9 cellular contexts compared by ENCODE assay signal in genomic region chr3:9316881-9317341, GRCh38. TPM values are rescaled to one million over a fixed set of nuclear protein-coding genes. Genes with fewer than 3 reads are reported as not detected.
DNase-seq lines count a peak whose midpoint lies in the region; ATAC-seq, FAIRE-seq and TF ChIP-seq lines count a peak whose summit lies in the region.
"Had no signal": no experiment of that assay in that cellular context is flagged by ENCODE, and none has a peak within 500 bp of the region (broad histone marks: within the 10 kb centered on the region; RNA-seq: fewer than 3 reads in every experiment).

No MANE protein-coding gene starts in this region.

- WGBS in sigmoid colon, 2 donors, result 13 to 41% methylated on average over 12 of the region's 12 CpGs

- peaks cover 0 to 9% (median 7%) of the 10 kb centered on the region in 4 donors for H3K4me1 ChIP-seq in sigmoid colon

- H3K4me3 ChIP-seq in bronchial epithelial cell (ENCODE audit: low read depth, low read length) (peak overlapping the region; percentile 13), sigmoid colon (peak overlapping the region; percentile 7 to 41 (median 39))

- DNase-seq in ELR (ENCODE audit: low read depth) (peak; percentile 71), bronchial epithelial cell (ENCODE audit: low read depth) (peak; percentile 36), iPS-NIHi7 (ENCODE audit: extremely low spot score) (peak; percentile 42), sigmoid colon (peak; percentile 68), NCI-H128 (lab: John Stamatoyannopoulos, UW; ENCODE audit: unreplicated experiment) (no peak), NCI-H82 (lab: John Stamatoyannopoulos, UW) (no peak), posterior vena cava (ENCODE audit: low spot score) (no peak)
- DNase-seq in stimulated activated naive CD8-positive, alpha-beta T cell treated with anti-CD3 and anti-CD28 coated beads, Interleukin-15, Interleukin-2, amounts not matched to agents 100 U/mL and 50 U/mL, for 24 hours, result no peak
- DNase-seq: effector memory CD4-positive, alpha-beta T cell had no signal

- no peaks in the 10 kb centered on the region for H3K36me3 ChIP-seq in bronchial epithelial cell (ENCODE audit: control insufficient read depth, insufficient read depth, low read length)
- no peaks in the 10 kb centered on the region for H3K36me3 ChIP-seq in sigmoid colon

- TF ChIP-seq CTCF in bronchial epithelial cell (IDR thresholded peaks at IDR 0.05; ENCODE audit: insufficient read depth, low read length, severe bottlenecking), result no peak
- no peak for TF ChIP-seq CTCF in sigmoid colon (IDR thresholded peaks at IDR 0.05)

- H3K9me3 ChIP-seq in sigmoid colon, result no peaks in the 10 kb centered on the region

- H3K27me3 ChIP-seq in bronchial epithelial cell (ENCODE audit: control insufficient read depth, insufficient read depth, low read length) (no peaks in the 10 kb centered on the region), sigmoid colon (no peaks in the 10 kb centered on the region)

- ATAC-seq in stimulated activated naive CD8-positive, alpha-beta T cell treated with anti-CD3 and anti-CD28 coated beads, Interleukin-15, Interleukin-2, amounts not matched to agents 100 U/mL and 50 U/mL, for 24 hours, result no peak

- FAIRE-seq in bronchial epithelial cell (lab: Jason Lieb, UNC), result no peak

- intact Hi-C loops in sigmoid colon (cut with DNase I), result no loop called here
- intact Hi-C loops in posterior vena cava (cut with DNase I), result no loop called here

- no peak for TF ChIP-seq EP300 in sigmoid colon (IDR thresholded peaks at IDR 0.05)

- no peak for TF ChIP-seq POLR2A in sigmoid colon (IDR thresholded peaks at IDR 0.05)

- peak overlapping the region; percentile 56 to 75 (median 66) for H3K27ac ChIP-seq in sigmoid colon

RNA-seq across cellular contexts. Expression of gene THUMPD3, which starts 45.9 kb away (rescaled TPM):
- total RNA-seq in bronchial epithelial cell (68.2 and 74.5 TPM in 2 replicates), sigmoid colon (10 to 100 TPM; 20.5 to 38.5 (median 36.0) TPM), posterior vena cava (10 to 100 TPM; 28.3 to 39.9 TPM)
- 10 to 100 TPM; 15.6 to 30.9 (median 17.3) TPM for polyA plus RNA-seq in sigmoid colon

Comparison
In these comparisons a context has a peak if more than half of its experiments do, and no peak if none do; other contexts are left out.
1. DNase-seq: peak in ELR (single experiment), bronchial epithelial cell (single experiment), iPS-NIHi7 (single experiment) and sigmoid colon (single experiment); none in NCI-H128 (single experiment), NCI-H82 (single experiment), stimulated activated naive CD8-positive, alpha-beta T cell treated with anti-CD3 and anti-CD28 coated beads, Interleukin-15, Interleukin-2, amounts not matched to agents 100 U/mL and 50 U/mL, for 24 hours (single experiment) and posterior vena cava (single experiment).